Comparison of ENCODE assay signal across 21 cellular contexts in the genomic region with DNA sequence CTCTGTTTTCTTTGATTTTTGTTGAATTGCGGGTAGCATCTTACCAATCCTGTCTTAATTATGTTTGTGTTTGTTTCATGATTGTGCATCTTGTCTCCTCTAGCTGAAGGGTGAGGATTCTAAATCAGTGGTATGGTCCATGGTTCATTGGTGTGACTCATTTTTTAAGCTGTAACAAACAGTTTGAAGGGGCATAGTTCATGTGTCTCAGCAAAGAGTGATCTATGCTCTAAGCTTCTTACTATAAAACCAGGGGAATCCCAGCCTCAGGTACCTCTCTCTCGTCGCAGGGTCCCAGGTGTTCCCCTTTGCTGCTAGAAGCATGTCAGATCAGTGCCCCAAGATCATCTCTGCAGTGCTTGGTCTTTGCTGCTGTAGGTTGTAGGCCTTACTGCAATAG.
"Had no signal": no experiment of that assay in that cellular context is flagged by ENCODE, and none has a peak within 500 bp of the region (broad histone marks: within the 10 kb centered on the region; RNA-seq: fewer than 3 reads in every experiment).

No MANE protein-coding gene starts in this region.

- H3K4me3 ChIP-seq: dorsolateral prefrontal cortex, left lung, spleen, transverse colon, uterus had no signal

- H3K4me1 ChIP-seq: foreskin keratinocyte, uterus had no signal

- H3K27me3 ChIP-seq: brain microvascular endothelial cell, dorsolateral prefrontal cortex, foreskin keratinocyte, left lung, spleen, transverse colon, uterus had no signal

- H3K27me3 Mint-ChIP-seq: stimulated activated naive B cell treated with anti-CD40 and anti-IgM and Interleukin-4, amounts not matched to agents 10 μg/mL and 1 μg/mL and 100 μg/mL, for 72 hours had no signal

- H3K9me3 ChIP-seq: left lung, spleen, transverse colon, uterus had no signal

- H3K4me3 Mint-ChIP-seq: endodermal cell; mesothelial cell of epicardium; nephron progenitor cell; stimulated activated naive B cell treated with anti-CD40 and anti-IgM and Interleukin-4, amounts not matched to agents 10 μg/mL and 1 μg/mL and 100 μg/mL, for 72 hours had no signal

- ATAC-seq: foreskin keratinocyte; left lung; stimulated activated naive B cell treated with anti-CD40 and anti-IgM and Interleukin-4, amounts not matched to agents 10 μg/mL and 1 μg/mL and 100 μg/mL, for 72 hours had no signal

- H3K36me3 Mint-ChIP-seq: mesothelial cell of epicardium; stimulated activated naive B cell treated with anti-CD40 and anti-IgM and Interleukin-4, amounts not matched to agents 10 μg/mL and 1 μg/mL and 100 μg/mL, for 72 hours had no signal

- DNase-seq: activated CD4-positive, alpha-beta T cell treated with anti-CD3 and anti-CD28 coated beads, Interleukin-2, amount 50 U/mL, for 4 hours; activated effector memory CD4-positive, alpha-beta T cell treated with Interleukin-2 at 50 U/mL for 16 hours; anterior cingulate cortex; brain microvascular endothelial cell; central memory CD4-positive, alpha-beta T cell; dorsolateral prefrontal cortex; endodermal cell; foreskin keratinocyte; glutamatergic neuron; kidney; left lung; nephron progenitor cell; occipital lobe; posterior cingulate gyrus; spleen; stimulated activated naive B cell treated with anti-CD40 and anti-IgM and Interleukin-4, amounts not matched to agents 10 μg/mL and 1 μg/mL and 100 μg/mL, for 72 hours; T1000; transverse colon; uterus had no signal

- H3K9me3 Mint-ChIP-seq: endodermal cell; stimulated activated naive B cell treated with anti-CD40 and anti-IgM and Interleukin-4, amounts not matched to agents 10 μg/mL and 1 μg/mL and 100 μg/mL, for 72 hours had no signal

- H3K36me3 ChIP-seq: brain microvascular endothelial cell, left lung, spleen, transverse colon, uterus had no signal

- H3K27ac ChIP-seq: brain microvascular endothelial cell, epithelial cell of prostate, foreskin keratinocyte, transverse colon, uterus had no signal

- H3K27ac Mint-ChIP-seq: endodermal cell; mesothelial cell of epicardium; nephron progenitor cell; stimulated activated naive B cell treated with anti-CD40 and anti-IgM and Interleukin-4, amounts not matched to agents 10 μg/mL and 1 μg/mL and 100 μg/mL, for 72 hours had no signal
